Comparison of ENCODE assay signal across 10 cellular contexts in genomic region chr21:33299181-33299752, GRCh38. TPM values are rescaled to one million over a fixed set of nuclear protein-coding genes. Genes with fewer than 3 reads are reported as not detected.
A peak's percentile ranks its signal among the peaks of the same experiment; 100 is the strongest.
DNase-seq lines count a peak whose midpoint lies in the region; ATAC-seq, FAIRE-seq and TF ChIP-seq lines count a peak whose summit lies in the region.
"Had no signal": no experiment of that assay in that cellular context is flagged by ENCODE, and none has a peak within 500 bp of the region (broad histone marks: within the 10 kb centered on the region; RNA-seq: fewer than 3 reads in every experiment).

No MANE protein-coding gene starts in this region.

- peak; percentile 20 for TF ChIP-seq POLR2A in GM18526 (IDR thresholded peaks at IDR 0.05; ENCODE audit: extremely low read depth, insufficient read length)

- intact Hi-C loops in colonic mucosa (cut with DNase I) = no loop called here
- intact Hi-C loops in kidney (cut with DNase I) = no loop called here

- H3K9ac ChIP-seq in colonic mucosa (ENCODE audit: low read depth in 2 of 2, low read length in 2 of 2) (no peak overlapping the region), kidney (ENCODE audit: low read length in 2 of 2) (no peak overlapping the region)

- DNase-seq in SKM-1 (lab: John Stamatoyannopoulos, UW; ENCODE audit: unreplicated experiment) = peak; percentile 72
- peak; percentile 31 for DNase-seq in colonic mucosa
- peak; percentile 44 for DNase-seq in stimulated activated naive CD8-positive, alpha-beta T cell treated with anti-CD3 and anti-CD28 coated beads, Interleukin-15, Interleukin-2, amounts not matched to agents 100 U/mL and 50 U/mL, for 24 hours
- no peak for DNase-seq in DMS114 treated with DMSO at 0.1 percent for 48 hours (lab: John Stamatoyannopoulos, UW; ENCODE audit: unreplicated experiment)
- no peak for DNase-seq in kidney
- DNase-seq in NCI-H526 (lab: John Stamatoyannopoulos, UW) = no peak
- DNase-seq: heart right ventricle had no signal

- ATAC-seq in HG02840 (IDR thresholded peaks at IDR 0.05; ENCODE audit: low FRiP score, unreplicated experiment) = peak; percentile 58
- ATAC-seq in stimulated activated naive CD8-positive, alpha-beta T cell treated with anti-CD3 and anti-CD28 coated beads, Interleukin-15, Interleukin-2, amounts not matched to agents 100 U/mL and 50 U/mL, for 24 hours = peak; percentile 78
- ATAC-seq: Panc1 had no signal

- H3K36me3 ChIP-seq in colonic mucosa = no peaks in the 10 kb centered on the region
- H3K36me3 ChIP-seq in kidney (ENCODE audit: control insufficient read depth in 1 of 2, insufficient read depth in 2 of 2, low read length in 2 of 2) = peaks cover 0 to 3% of the 10 kb centered on the region in 2 donors

- H3K27ac ChIP-seq in colonic mucosa = no peak overlapping the region
- no peak overlapping the region for H3K27ac ChIP-seq in kidney (ENCODE audit: low read depth in 2 of 2, low read length in 2 of 2)

- H3K9me3 ChIP-seq in colonic mucosa (no peaks in the 10 kb centered on the region), kidney (ENCODE audit: control insufficient read depth in 1 of 2, low read length in 2 of 2) (no peaks in the 10 kb centered on the region)
- H3K9me3 ChIP-seq: heart right ventricle had no signal

- no peaks in the 10 kb centered on the region for H3K4me1 ChIP-seq in colonic mucosa
- H3K4me1 ChIP-seq in kidney (ENCODE audit: control insufficient read depth in 1 of 2, insufficient read depth in 1 of 2, low read depth in 1 of 2, low read length in 2 of 2) = peaks cover 9% of the 10 kb centered on the region in 2 donors

- no peak for TF ChIP-seq CTCF in colonic mucosa (IDR thresholded peaks at IDR 0.05)
- TF ChIP-seq CTCF in kidney (IDR thresholded peaks at IDR 0.05; ENCODE audit: borderline replicate concordance, extremely low read depth, insufficient read depth) = no peak

- no peak overlapping the region for H3K4me3 ChIP-seq in colonic mucosa
- no peak overlapping the region for H3K4me3 ChIP-seq in kidney (ENCODE audit: low read length in 2 of 2)
- H3K4me3 ChIP-seq: heart right ventricle had no signal

- no peaks in the 10 kb centered on the region for H3K27me3 ChIP-seq in colonic mucosa
- H3K27me3 ChIP-seq: heart right ventricle had no signal

- FAIRE-seq in kidney (lab: Jason Lieb, UNC) = no peak

RNA-seq across cellular contexts. Expression of gene IFNAR1, which starts 25.5 kb away (rescaled TPM):
- total RNA-seq in colonic mucosa (10 to 100 TPM; 32.3 to 62.2 TPM), kidney (60.9 TPM)
- 15.9 TPM for polyA plus RNA-seq in kidney (ENCODE audit: insufficient read depth, low read depth, low replicate concordance)

RNA-seq across cellular contexts. Expression of gene IL10RB, which starts 33.1 kb away (rescaled TPM):
- 10 to 100 TPM; 48.0 to 86.3 TPM for total RNA-seq in colonic mucosa
- 27.3 TPM for total RNA-seq in kidney
- 21.5 TPM for polyA plus RNA-seq in kidney (ENCODE audit: insufficient read depth, low read depth, low replicate concordance)

Comparison
In these comparisons a context has a peak if more than half of its experiments do, and no peak if none do; other contexts are left out.
1. DNase-seq: peak in SKM-1 (single experiment), colonic mucosa (single experiment) and stimulated activated naive CD8-positive, alpha-beta T cell treated with anti-CD3 and anti-CD28 coated beads, Interleukin-15, Interleukin-2, amounts not matched to agents 100 U/mL and 50 U/mL, for 24 hours (single experiment); none in DMS114 treated with DMSO at 0.1 percent for 48 hours (single experiment), kidney (single experiment) and NCI-H526 (0 of 2).